Comparison of ENCODE assay signal across 14 cellular contexts in the genomic region with DNA sequence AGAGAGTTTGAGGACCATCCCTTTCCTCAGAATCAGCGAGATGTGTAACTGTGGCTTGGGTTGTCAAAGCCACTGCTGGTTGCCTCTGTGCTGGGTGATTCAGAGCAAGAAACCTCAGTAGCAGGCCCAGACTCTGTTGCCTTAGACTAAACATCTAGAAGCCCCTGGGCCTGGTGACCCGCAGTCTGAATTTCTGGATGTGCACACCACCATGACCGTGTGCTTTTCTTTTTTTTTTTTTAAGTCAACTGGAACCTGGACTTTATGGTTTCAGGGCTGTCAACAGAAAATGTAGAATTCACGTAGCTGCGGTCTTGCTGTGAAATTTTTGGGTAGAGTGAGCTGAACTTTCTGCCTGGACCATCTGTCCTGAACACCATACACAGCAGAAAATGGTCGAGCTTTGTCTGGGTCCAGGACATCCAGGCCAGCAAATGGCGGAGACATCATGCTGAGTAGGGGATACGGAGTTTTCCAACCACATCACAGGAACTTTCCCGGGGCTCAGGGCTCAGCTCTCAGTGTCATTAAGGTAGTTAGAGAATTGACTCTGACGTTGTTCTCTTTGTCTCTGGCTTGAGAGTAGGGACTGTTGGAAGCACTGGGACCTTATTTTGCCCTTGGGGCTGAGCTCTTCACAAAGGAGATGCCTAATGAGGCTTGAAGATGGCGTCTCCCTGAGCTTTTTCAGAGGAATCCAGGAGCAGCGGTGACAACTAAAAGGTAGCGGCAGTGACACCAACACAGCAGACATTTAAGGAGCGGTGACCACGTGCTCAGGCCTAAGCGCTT. TPM values are rescaled to one million over a fixed set of nuclear protein-coding genes. Genes with fewer than 3 reads are reported as not detected.
DNase-seq lines count a peak whose midpoint lies in the region; ATAC-seq and TF ChIP-seq lines count a peak whose summit lies in the region.
"Had no signal": no experiment of that assay in that cellular context is flagged by ENCODE, and none has a peak within 500 bp of the region (broad histone marks: within the 10 kb centered on the region; RNA-seq: fewer than 3 reads in every experiment).

No MANE protein-coding gene starts in this region.

- H3K27ac ChIP-seq in WERI-Rb-1 (no peak overlapping the region), hepatocyte (no peak overlapping the region)
- H3K27ac ChIP-seq: stomach had no signal

- DNase-seq in activated T-cell treated with anti-CD3 and anti-CD28 coated beads, Interleukin-2, amount 50 U/mL, for 4 hours, result no peak
- DNase-seq in activated T-cell treated with anti-CD3 and anti-CD28 coated beads for 4 hours (no peak), Kasumi-1 (lab: John Stamatoyannopoulos, UW) (no peak), WERI-Rb-1 (no peak), hepatocyte (ENCODE audit: low spot score) (no peak)
- peak; percentile 65 for DNase-seq in stimulated activated naive B cell treated with anti-CD40 and anti-IgM and Interleukin-4, amounts not matched to agents 10 μg/mL and 1 μg/mL and 100 μg/mL, for 72 hours
- DNase-seq: activated naive CD4-positive, alpha-beta T cell treated with Interleukin-2 at 50 U/mL for 16 hours; naive B cell; NCI-H82; stimulated activated CD4-positive, alpha-beta T cell treated with anti-CD3 and anti-CD28 coated beads, Interleukin-12 subunit alpha, Interleukin-12 subunit beta, amount 100 ng/mL, for 4 hours; stomach had no signal

- H3K27ac Mint-ChIP-seq in stimulated activated naive B cell treated with anti-CD40 and anti-IgM and Interleukin-4, amounts not matched to agents 10 μg/mL and 1 μg/mL and 100 μg/mL, for 72 hours, result peak overlapping the region; percentile 83

- H3K79me2 ChIP-seq in hepatocyte, result no peaks in the 10 kb centered on the region

- ATAC-seq in activated T-cell treated with anti-CD3 and anti-CD28 coated beads, Interleukin-2, amount 50 U/mL, for 4 hours, result peak; percentile 52 to 63
- ATAC-seq in GM21786 (IDR thresholded peaks at IDR 0.05; ENCODE audit: unreplicated experiment), result peak; percentile 65
- peak; percentile 44 for ATAC-seq in HG03565 (IDR thresholded peaks at IDR 0.05; ENCODE audit: unreplicated experiment)
- ATAC-seq in stimulated activated naive B cell treated with anti-CD40 and anti-IgM and Interleukin-4, amounts not matched to agents 10 μg/mL and 1 μg/mL and 100 μg/mL, for 72 hours (replicated peaks), result peak; percentile 82 to 86

- peaks cover 28% of the 10 kb centered on the region for H3K4me1 Mint-ChIP-seq in activated T-cell treated with anti-CD3 and anti-CD28 coated beads, Interleukin-2, amount 50 U/mL, for 4 hours (ENCODE audit: low read depth)
- peaks cover 38 to 50% of the 10 kb centered on the region in 2 donors for H3K4me1 Mint-ChIP-seq in stimulated activated naive B cell treated with anti-CD40 and anti-IgM and Interleukin-4, amounts not matched to agents 10 μg/mL and 1 μg/mL and 100 μg/mL, for 72 hours

- H3K4me3 ChIP-seq in WERI-Rb-1 (ENCODE audit: low read depth, low read length) (no peak overlapping the region), hepatocyte (no peak overlapping the region)
- H3K4me3 ChIP-seq: stomach had no signal

- no peaks in the 10 kb centered on the region for H3K9me2 ChIP-seq in hepatocyte (replicated peaks; ENCODE audit: insufficient read depth)

- WGBS in hepatocyte (ENCODE audit: low lambda C conversion rate, missing lambda C conversion rate), result 93% methylated on average over 16 of the region's 16 CpGs

- TF ChIP-seq CTCF in WERI-Rb-1 (IDR thresholded peaks at IDR 0.05; ENCODE audit: low read depth, low read length) (no peak), hepatocyte (IDR thresholded peaks at IDR 0.05; ENCODE audit: poor library complexity) (no peak)

- no peak overlapping the region for H3K4me2 ChIP-seq in hepatocyte

- H3K9me3 Mint-ChIP-seq in activated T-cell treated with anti-CD3 and anti-CD28 coated beads, Interleukin-2, amount 50 U/mL, for 4 hours, result no peaks in the 10 kb centered on the region
- peaks cover 0 to 4% of the 10 kb centered on the region in 2 donors for H3K9me3 Mint-ChIP-seq in stimulated activated naive B cell treated with anti-CD40 and anti-IgM and Interleukin-4, amounts not matched to agents 10 μg/mL and 1 μg/mL and 100 μg/mL, for 72 hours
- H3K9me3 Mint-ChIP-seq: naive B cell had no signal

- H3K4me3 Mint-ChIP-seq in activated T-cell treated with anti-CD3 and anti-CD28 coated beads, Interleukin-2, amount 50 U/mL, for 4 hours, result no peak overlapping the region
- H3K4me3 Mint-ChIP-seq in stimulated activated naive B cell treated with anti-CD40 and anti-IgM and Interleukin-4, amounts not matched to agents 10 μg/mL and 1 μg/mL and 100 μg/mL, for 72 hours, result peak overlapping the region; percentile 30 to 63
- H3K4me3 Mint-ChIP-seq: naive B cell had no signal

- no peaks in the 10 kb centered on the region for H3K36me3 Mint-ChIP-seq in activated T-cell treated with anti-CD3 and anti-CD28 coated beads, Interleukin-2, amount 50 U/mL, for 4 hours (ENCODE audit: insufficient read depth)
- H3K36me3 Mint-ChIP-seq in stimulated activated naive B cell treated with anti-CD40 and anti-IgM and Interleukin-4, amounts not matched to agents 10 μg/mL and 1 μg/mL and 100 μg/mL, for 72 hours, result peaks cover 5% of the 10 kb centered on the region in 2 donors
- H3K36me3 Mint-ChIP-seq: naive B cell had no signal

- no peaks in the 10 kb centered on the region for H4K20me1 ChIP-seq in hepatocyte (ENCODE audit: insufficient read depth, poor library complexity, severe bottlenecking)

- H3K36me3 ChIP-seq in WERI-Rb-1 (no peaks in the 10 kb centered on the region), hepatocyte (replicated peaks; ENCODE audit: insufficient read depth, low read depth) (no peaks in the 10 kb centered on the region)
- H3K36me3 ChIP-seq: stomach had no signal

- no peaks in the 10 kb centered on the region for H3K4me1 ChIP-seq in hepatocyte (ENCODE audit: insufficient read depth)
- H3K4me1 ChIP-seq: stomach had no signal

- H3K27me3 ChIP-seq in WERI-Rb-1 (ENCODE audit: insufficient read depth, low read depth, severe bottlenecking) (no peaks in the 10 kb centered on the region), hepatocyte (no peaks in the 10 kb centered on the region)
- H3K27me3 ChIP-seq: stomach had no signal

- no peaks in the 10 kb centered on the region for H3K9me3 ChIP-seq in WERI-Rb-1 (ENCODE audit: severe bottlenecking)
- no peaks in the 10 kb centered on the region for H3K9me3 ChIP-seq in hepatocyte (ENCODE audit: low read depth)
- H3K9me3 ChIP-seq: stomach had no signal

- no peaks in the 10 kb centered on the region for H3K27me3 Mint-ChIP-seq in activated T-cell treated with anti-CD3 and anti-CD28 coated beads, Interleukin-2, amount 50 U/mL, for 4 hours (ENCODE audit: low read depth)
- no peaks in the 10 kb centered on the region for H3K27me3 Mint-ChIP-seq in stimulated activated naive B cell treated with anti-CD40 and anti-IgM and Interleukin-4, amounts not matched to agents 10 μg/mL and 1 μg/mL and 100 μg/mL, for 72 hours

- no peak overlapping the region for H2AFZ ChIP-seq in hepatocyte

RNA-seq across cellular contexts. Expression of a gene that starts 23.0 kb away (rescaled TPM):
- 100 to 1,000 TPM; 186 to 193 (median 191) TPM for total RNA-seq in activated T-cell treated with anti-CD3 and anti-CD28 coated beads, Interleukin-2, amount 50 U/mL, for 4 hours
- 0.60 TPM in 1 of 2 replicates, not detected in the other for total RNA-seq in hepatocyte
- polyA plus RNA-seq in hepatocyte, result 3.1 and 3.6 TPM in 2 replicates
- total RNA-seq: LHCN-M2 had no signal

Comparison
In these comparisons a context has a peak if more than half of its experiments do, and no peak if none do; other contexts are left out.
1. RNA of a gene that starts 23.0 kb away (total RNA-seq): 186 to 193 TPM in activated T-cell treated with anti-CD3 and anti-CD28 coated beads, Interleukin-2, amount 50 U/mL, for 4 hours; 0.60 TPM in hepatocyte; every median in the first group is over 100 times any median in the second.
2. Peak in every context shown above with its lines, with median percentiles within 50 percentile points of each other: ATAC-seq.